ENCODE assay signal across 21 cellular contexts in genomic region chr20:34013532-34013931, GRCh38. TPM values are rescaled to one million over a fixed set of nuclear protein-coding genes. Genes with fewer than 3 reads are reported as not detected.
A peak's percentile ranks its signal among the peaks of the same experiment; 100 is the strongest.
DNase-seq lines count a peak whose midpoint lies in the region; ATAC-seq and TF ChIP-seq lines count a peak whose summit lies in the region.
"Had no signal": no experiment of that assay in that cellular context is flagged by ENCODE, and none has a peak within 500 bp of the region (broad histone marks: within the 10 kb centered on the region; RNA-seq: fewer than 3 reads in every experiment).

No MANE protein-coding gene starts in this region.

- no peak for ATAC-seq in activated T-helper 17 cell treated with anti-CD3 and anti-CD28 coated beads, Interleukin-2, amount 50 U/mL, for 72 hours (replicated peaks)
- ATAC-seq in GM21825 (IDR thresholded peaks at IDR 0.05; ENCODE audit: unreplicated experiment) = no peak
- ATAC-seq: PC-3 had no signal

- H3K27ac ChIP-seq in CD8-positive, alpha-beta memory T cell (ENCODE audit: low read depth, low read length) = no peak overlapping the region
- no peak overlapping the region for H3K27ac ChIP-seq in mesendoderm (ENCODE audit: low read depth, low read length)
- H3K27ac ChIP-seq: 22Rv1, C4-2B, RWPE1 had no signal

- TF ChIP-seq CTCF in GM13976 (IDR thresholded peaks at IDR 0.05; ENCODE audit: borderline replicate concordance, control extremely low read depth, extremely low read depth, insufficient read depth, missing control alignments) = no peak

- H3K56ac ChIP-seq in mesendoderm (ENCODE audit: low read length) = no peak overlapping the region

- H3K36me3 ChIP-seq in CD8-positive, alpha-beta memory T cell (ENCODE audit: insufficient read depth, low read length) = no peaks in the 10 kb centered on the region
- no peaks in the 10 kb centered on the region for H3K36me3 ChIP-seq in mesendoderm (ENCODE audit: control insufficient read depth, insufficient read depth, low read length)
- H3K36me3 ChIP-seq: HAP-1 had no signal

- peaks cover 92 to 99% (median 98%) of the 10 kb centered on the region in 3 donors for H3K4me1 Mint-ChIP-seq in CD8-positive, alpha-beta memory T cell
- H3K4me1 Mint-ChIP-seq in activated T-helper 17 cell treated with anti-CD3 and anti-CD28 coated beads, Interleukin-2, amount 50 U/mL, for 72 hours = peaks cover 65% of the 10 kb centered on the region

- H3K79me1 ChIP-seq in mesendoderm (ENCODE audit: low read length) = peaks cover 36% of the 10 kb centered on the region

- in situ Hi-C loops in GM13976 (cut with MboI; ENCODE audit: low sequenced_read_pairs, unreplicated experiment) = no loop called here

- no peak overlapping the region for H4K8ac ChIP-seq in mesendoderm (ENCODE audit: low read depth, low read length)

- POLR2A ChIA-PET in CD8-positive, alpha-beta memory T cell (lab: Charles Lee) = interaction anchor here (0.6 kb wide), 1 partner anchor 73 kb away, joined by 4 read pairs; no protein-coding TSS in a partner anchor

- no peak overlapping the region for H3K4me3 ChIP-seq in CD8-positive, alpha-beta memory T cell (ENCODE audit: low read length)
- H3K4me3 ChIP-seq in mesendoderm (ENCODE audit: low read length) = no peak overlapping the region
- H3K4me3 ChIP-seq: HAP-1 had no signal

- H3K27ac Mint-ChIP-seq in CD8-positive, alpha-beta memory T cell = peak overlapping the region in 5 of 8 donors; percentile 1 to 76 (median 22)
- peak overlapping the region; percentile 31 for H3K27ac Mint-ChIP-seq in activated T-helper 17 cell treated with anti-CD3 and anti-CD28 coated beads, Interleukin-2, amount 50 U/mL, for 72 hours

- H3K4me2 ChIP-seq in mesendoderm (ENCODE audit: low read length) = no peak overlapping the region

- no peak overlapping the region for H3K4me3 Mint-ChIP-seq in CD8-positive, alpha-beta memory T cell
- H3K4me3 Mint-ChIP-seq in activated T-helper 17 cell treated with anti-CD3 and anti-CD28 coated beads, Interleukin-2, amount 50 U/mL, for 72 hours = no peak overlapping the region

- no peak overlapping the region for H4K5ac ChIP-seq in mesendoderm (ENCODE audit: low read length)

- CTCF ChIA-PET in CD8-positive, alpha-beta memory T cell (lab: Charles Lee) = interaction anchor here (1.1 kb wide), 2 partner anchors 10 to 20 kb away, joined by 3 read pairs; partner anchors contain the start of gene RALY

- no peaks in the 10 kb centered on the region for H3K27me3 Mint-ChIP-seq in CD8-positive, alpha-beta memory T cell
- H3K27me3 Mint-ChIP-seq in activated T-helper 17 cell treated with anti-CD3 and anti-CD28 coated beads, Interleukin-2, amount 50 U/mL, for 72 hours = no peaks in the 10 kb centered on the region

- H3K36me3 Mint-ChIP-seq in CD8-positive, alpha-beta memory T cell = peaks cover 0 to 3% (median 3%) of the 10 kb centered on the region in 3 donors
- no peaks in the 10 kb centered on the region for H3K36me3 Mint-ChIP-seq in activated T-helper 17 cell treated with anti-CD3 and anti-CD28 coated beads, Interleukin-2, amount 50 U/mL, for 72 hours (ENCODE audit: low read depth)

- H3K9ac ChIP-seq in mesendoderm (ENCODE audit: low read length) = no peak overlapping the region

- H2AK5ac ChIP-seq in mesendoderm (ENCODE audit: low read length) = no peak overlapping the region

- no peak overlapping the region for H3K4ac ChIP-seq in mesendoderm (ENCODE audit: low read depth, low read length)

- no peak overlapping the region for H2BK5ac ChIP-seq in mesendoderm (ENCODE audit: low read length)

- no peaks in the 10 kb centered on the region for H3K27me3 ChIP-seq in CD8-positive, alpha-beta memory T cell (ENCODE audit: insufficient read depth, low read length, poor library complexity, severe bottlenecking)
- no peaks in the 10 kb centered on the region for H3K27me3 ChIP-seq in mesendoderm (ENCODE audit: insufficient read depth, low read length, poor library complexity)

- H3K4me1 ChIP-seq in CD8-positive, alpha-beta memory T cell (ENCODE audit: insufficient read depth, low read length) = peaks cover 90% of the 10 kb centered on the region
- peaks cover 13% of the 10 kb centered on the region for H3K4me1 ChIP-seq in mesendoderm (ENCODE audit: control insufficient read depth, low read depth, low read length)

- H2BK15ac ChIP-seq in mesendoderm (replicated peaks; ENCODE audit: low read depth) = no peak overlapping the region

- DNase-seq in NCI-H82 treated with DMSO at 0.1 percent for 48 hours (lab: John Stamatoyannopoulos, UW; ENCODE audit: unreplicated experiment) (peak; percentile 85), NCI-H82 (lab: John Stamatoyannopoulos, UW) (no peak), mesendoderm (peak; percentile 26), HK-2 (ENCODE audit: unreplicated experiment) (no peak), GM13976 (ENCODE audit: low spot score) (no peak)
- DNase-seq in CD8-positive, alpha-beta memory T cell = no peak
- DNase-seq: AML-193, COR-L47, GDM1, KG1, NCI-H1105 treated with DMSO at 0.1 percent for 48 hours, NCI-H1694 treated with DMSO at 0.1 percent for 48 hours, NCI-H748 treated with DMSO at 0.1 percent for 48 hours, PC-3, SIG-M5 had no signal

- no peaks in the 10 kb centered on the region for H3K9me3 Mint-ChIP-seq in CD8-positive, alpha-beta memory T cell
- H3K9me3 Mint-ChIP-seq in activated T-helper 17 cell treated with anti-CD3 and anti-CD28 coated beads, Interleukin-2, amount 50 U/mL, for 72 hours = no peaks in the 10 kb centered on the region

- H3K23ac ChIP-seq in mesendoderm (ENCODE audit: low read length) = no peak overlapping the region

- H3K79me2 ChIP-seq in mesendoderm (ENCODE audit: control insufficient read depth, insufficient read depth, low read length) = peaks cover 83% of the 10 kb centered on the region

- H3K18ac ChIP-seq in mesendoderm (ENCODE audit: low read length) = no peak overlapping the region

- WGBS in mesendoderm (ENCODE audit: extremely low coverage, insufficient coverage, low lambda C conversion rate) = no CpG with 5 or more reads among the region's 2 CpGs

- no peaks in the 10 kb centered on the region for H3K9me3 ChIP-seq in CD8-positive, alpha-beta memory T cell (ENCODE audit: low read length)
- H3K9me3 ChIP-seq: HAP-1 had no signal

- no peak overlapping the region for H2BK120ac ChIP-seq in mesendoderm (ENCODE audit: low read depth, low read length)

RNA-seq across cellular contexts. Expression of gene RALY, which starts 19.8 kb away (rescaled TPM):
- total RNA-seq in CD8-positive, alpha-beta memory T cell = 100 to 1,000 TPM; 159 to 160 TPM
- polyA plus RNA-seq in CD8-positive, alpha-beta memory T cell = 230 TPM
- total RNA-seq in activated T-helper 17 cell treated with anti-CD3 and anti-CD28 coated beads, Interleukin-2, amount 50 U/mL, for 72 hours = 100 to 1,000 TPM; 112 to 142 TPM
- 107 TPM for polyA plus RNA-seq in mesendoderm (2013, experiment 1 of 2)
- polyA plus RNA-seq in mesendoderm (2013, experiment 2 of 2) = 107 TPM

Comparison
In these comparisons a context has a peak if more than half of its experiments do, and no peak if none do; other contexts are left out.
1. DNase-seq: peak in NCI-H82 treated with DMSO at 0.1 percent for 48 hours (single experiment) and mesendoderm (single experiment); none in NCI-H82 (single experiment), CD8-positive, alpha-beta memory T cell (0 of 5), HK-2 (single experiment) and GM13976 (single experiment).